1 cellular context compared by ENCODE assay signal in the genomic region with DNA sequence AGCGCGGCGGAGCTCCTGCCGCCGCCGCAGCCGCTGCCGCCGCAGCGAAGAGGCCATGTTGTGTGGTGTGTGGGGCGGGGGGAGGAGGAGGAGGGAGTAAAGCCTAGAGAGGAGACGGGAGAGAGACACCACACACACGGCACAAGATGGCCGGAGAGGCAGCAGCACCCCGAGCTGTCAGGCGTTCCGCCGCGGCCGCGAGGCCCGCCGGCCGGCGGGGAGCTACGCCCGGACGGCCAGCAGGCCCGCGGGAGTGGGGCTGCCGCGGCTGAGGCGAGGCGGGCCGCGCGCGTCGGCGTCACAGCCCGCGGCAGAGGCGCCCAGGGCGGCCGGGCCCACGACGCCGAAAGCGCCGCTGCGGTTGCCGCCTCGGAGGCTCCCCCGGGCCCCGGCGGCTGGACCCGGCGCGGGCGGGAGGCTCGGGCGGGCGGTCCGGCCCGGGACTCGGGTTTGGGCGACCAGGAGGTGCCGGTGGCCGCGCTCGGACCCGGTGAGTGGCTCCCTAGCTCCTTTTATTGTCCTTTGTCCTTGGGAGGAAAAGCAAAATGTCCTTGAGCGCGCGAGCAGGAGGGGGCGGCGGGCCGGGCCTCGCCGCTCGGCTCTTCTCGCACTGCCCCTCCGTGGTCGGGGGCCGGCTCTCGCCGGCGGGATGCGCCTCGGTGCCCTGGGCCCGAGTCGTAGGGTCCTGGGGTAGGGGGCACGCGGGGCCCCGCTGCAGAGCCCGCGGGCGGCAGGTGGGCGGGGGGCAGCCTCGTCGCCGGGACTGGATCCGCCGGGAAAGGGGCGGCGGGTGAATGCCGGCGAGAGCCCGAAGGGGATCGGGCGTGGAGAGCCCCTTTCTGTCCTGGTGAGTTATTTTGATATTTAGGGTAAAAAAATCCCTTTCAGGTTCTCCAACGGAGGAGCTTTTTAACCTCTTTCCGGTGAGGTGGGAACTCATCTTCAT.
TF ChIP-seq lines count a peak whose summit lies in the region.

No MANE protein-coding gene starts in this region.

TF ChIP-seq in GM12878, 131 proteins besides CTCF, POLR2A, EP300 and RAD21 (continued from another document):
- TF ChIP-seq REST (IDR thresholded peaks at IDR 0.05; ENCODE audit: low read depth, low read length) = peak; percentile 21; the same call in 1 of the 2 replicates
- TF ChIP-seq TARDBP (IDR thresholded peaks at IDR 0.05; ENCODE audit: borderline replicate concordance) = no peak
- no peak for TF ChIP-seq CREB1 (IDR thresholded peaks at IDR 0.05; ENCODE audit: low read depth)
- TF ChIP-seq ZZZ3 (IDR thresholded peaks at IDR 0.05; ENCODE audit: control insufficient read depth, insufficient read length, low read depth) = no peak
- no peak for TF ChIP-seq ZBTB40 (IDR thresholded peaks at IDR 0.05; ENCODE audit: borderline replicate concordance)
- peak; percentile 78 for TF ChIP-seq BACH1 (IDR thresholded peaks at IDR 0.05; ENCODE audit: borderline replicate concordance)
- TF ChIP-seq POLR2AphosphoS5 (IDR thresholded peaks at IDR 0.05; ENCODE audit: low read length) = peak; percentile 87
- TF ChIP-seq TBL1XR1 (IDR thresholded peaks at IDR 0.05; ENCODE audit: low read depth, low read length) = no peak; the same call in 1 of the 2 replicates
- TF ChIP-seq, protein P1, sequence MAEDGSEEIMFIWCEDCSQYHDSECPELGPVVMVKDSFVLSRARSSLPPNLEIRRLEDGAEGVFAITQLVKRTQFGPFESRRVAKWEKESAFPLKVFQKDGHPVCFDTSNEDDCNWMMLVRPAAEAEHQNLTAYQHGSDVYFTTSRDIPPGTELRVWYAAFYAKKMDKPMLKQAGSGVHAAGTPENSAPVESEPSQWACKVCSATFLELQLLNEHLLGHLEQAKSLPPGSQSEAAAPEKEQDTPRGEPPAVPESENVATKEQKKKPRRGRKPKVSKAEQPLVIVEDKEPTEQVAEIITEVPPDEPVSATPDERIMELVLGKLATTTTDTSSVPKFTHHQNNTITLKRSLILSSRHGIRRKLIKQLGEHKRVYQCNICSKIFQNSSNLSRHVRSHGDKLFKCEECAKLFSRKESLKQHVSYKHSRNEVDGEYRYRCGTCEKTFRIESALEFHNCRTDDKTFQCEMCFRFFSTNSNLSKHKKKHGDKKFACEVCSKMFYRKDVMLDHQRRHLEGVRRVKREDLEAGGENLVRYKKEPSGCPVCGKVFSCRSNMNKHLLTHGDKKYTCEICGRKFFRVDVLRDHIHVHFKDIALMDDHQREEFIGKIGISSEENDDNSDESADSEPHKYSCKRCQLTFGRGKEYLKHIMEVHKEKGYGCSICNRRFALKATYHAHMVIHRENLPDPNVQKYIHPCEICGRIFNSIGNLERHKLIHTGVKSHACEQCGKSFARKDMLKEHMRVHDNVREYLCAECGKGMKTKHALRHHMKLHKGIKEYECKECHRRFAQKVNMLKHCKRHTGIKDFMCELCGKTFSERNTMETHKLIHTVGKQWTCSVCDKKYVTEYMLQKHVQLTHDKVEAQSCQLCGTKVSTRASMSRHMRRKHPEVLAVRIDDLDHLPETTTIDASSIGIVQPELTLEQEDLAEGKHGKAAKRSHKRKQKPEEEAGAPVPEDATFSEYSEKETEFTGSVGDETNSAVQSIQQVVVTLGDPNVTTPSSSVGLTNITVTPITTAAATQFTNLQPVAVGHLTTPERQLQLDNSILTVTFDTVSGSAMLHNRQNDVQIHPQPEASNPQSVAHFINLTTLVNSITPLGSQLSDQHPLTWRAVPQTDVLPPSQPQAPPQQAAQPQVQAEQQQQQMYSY (CRISPR knock-in tag; IDR thresholded peaks at IDR 0.05) = no peak
- 0 out of 2 replicates have a peak, but pooled peaks have one; percentile 15 for TF ChIP-seq JUND (IDR thresholded peaks at IDR 0.05; ENCODE audit: low read depth, low read length)
- peak; percentile 43; the same call in 1 of the 2 replicates for TF ChIP-seq ELK1 (IDR thresholded peaks at IDR 0.05; ENCODE audit: low read depth, low read length)
- TF ChIP-seq NFXL1 (IDR thresholded peaks at IDR 0.05; ENCODE audit: borderline replicate concordance) = no peak
- peak; percentile 97 for TF ChIP-seq YY1 (IDR thresholded peaks at IDR 0.05; ENCODE audit: low read depth, low read length)
- no peak; the same call in 1 of the 2 replicates for TF ChIP-seq RB1 (IDR thresholded peaks at IDR 0.05; ENCODE audit: borderline replicate concordance)
- TF ChIP-seq, protein P2, sequence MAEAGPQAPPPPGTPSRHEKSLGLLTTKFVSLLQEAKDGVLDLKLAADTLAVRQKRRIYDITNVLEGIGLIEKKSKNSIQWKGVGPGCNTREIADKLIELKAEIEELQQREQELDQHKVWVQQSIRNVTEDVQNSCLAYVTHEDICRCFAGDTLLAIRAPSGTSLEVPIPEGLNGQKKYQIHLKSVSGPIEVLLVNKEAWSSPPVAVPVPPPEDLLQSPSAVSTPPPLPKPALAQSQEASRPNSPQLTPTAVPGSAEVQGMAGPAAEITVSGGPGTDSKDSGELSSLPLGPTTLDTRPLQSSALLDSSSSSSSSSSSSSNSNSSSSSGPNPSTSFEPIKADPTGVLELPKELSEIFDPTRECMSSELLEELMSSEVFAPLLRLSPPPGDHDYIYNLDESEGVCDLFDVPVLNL (IDR thresholded peaks at IDR 0.05; ENCODE audit: low read depth, low read length) = 0 out of 2 replicates have a peak, but pooled peaks have one; percentile 30
- TF ChIP-seq IKZF1 (conservative IDR thresholded peaks at IDR 0.05) = peak; percentile 65; the same call in 1 of the 2 replicates
- no peak for TF ChIP-seq SMAD1 (IDR thresholded peaks at IDR 0.05; ENCODE audit: low read depth, partially characterized antibody)
- TF ChIP-seq BMI1 (IDR thresholded peaks at IDR 0.05; ENCODE audit: borderline replicate concordance) = no peak
- TF ChIP-seq EGR1 (IDR thresholded peaks at IDR 0.05; ENCODE audit: borderline replicate concordance in 1 of 2, low read depth in 2 of 2, low read length in 2 of 2) = no peak; a peak in 1 of 3 replicates
- TF ChIP-seq, protein P3, sequence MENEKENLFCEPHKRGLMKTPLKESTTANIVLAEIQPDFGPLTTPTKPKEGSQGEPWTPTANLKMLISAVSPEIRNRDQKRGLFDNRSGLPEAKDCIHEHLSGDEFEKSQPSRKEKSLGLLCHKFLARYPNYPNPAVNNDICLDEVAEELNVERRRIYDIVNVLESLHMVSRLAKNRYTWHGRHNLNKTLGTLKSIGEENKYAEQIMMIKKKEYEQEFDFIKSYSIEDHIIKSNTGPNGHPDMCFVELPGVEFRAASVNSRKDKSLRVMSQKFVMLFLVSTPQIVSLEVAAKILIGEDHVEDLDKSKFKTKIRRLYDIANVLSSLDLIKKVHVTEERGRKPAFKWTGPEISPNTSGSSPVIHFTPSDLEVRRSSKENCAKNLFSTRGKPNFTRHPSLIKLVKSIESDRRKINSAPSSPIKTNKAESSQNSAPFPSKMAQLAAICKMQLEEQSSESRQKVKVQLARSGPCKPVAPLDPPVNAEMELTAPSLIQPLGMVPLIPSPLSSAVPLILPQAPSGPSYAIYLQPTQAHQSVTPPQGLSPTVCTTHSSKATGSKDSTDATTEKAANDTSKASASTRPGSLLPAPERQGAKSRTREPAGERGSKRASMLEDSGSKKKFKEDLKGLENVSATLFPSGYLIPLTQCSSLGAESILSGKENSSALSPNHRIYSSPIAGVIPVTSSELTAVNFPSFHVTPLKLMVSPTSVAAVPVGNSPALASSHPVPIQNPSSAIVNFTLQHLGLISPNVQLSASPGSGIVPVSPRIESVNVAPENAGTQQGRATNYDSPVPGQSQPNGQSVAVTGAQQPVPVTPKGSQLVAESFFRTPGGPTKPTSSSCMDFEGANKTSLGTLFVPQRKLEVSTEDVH (IDR thresholded peaks at IDR 0.05; ENCODE audit: low read depth, partially characterized antibody) = no peak
- TF ChIP-seq, protein P4, sequence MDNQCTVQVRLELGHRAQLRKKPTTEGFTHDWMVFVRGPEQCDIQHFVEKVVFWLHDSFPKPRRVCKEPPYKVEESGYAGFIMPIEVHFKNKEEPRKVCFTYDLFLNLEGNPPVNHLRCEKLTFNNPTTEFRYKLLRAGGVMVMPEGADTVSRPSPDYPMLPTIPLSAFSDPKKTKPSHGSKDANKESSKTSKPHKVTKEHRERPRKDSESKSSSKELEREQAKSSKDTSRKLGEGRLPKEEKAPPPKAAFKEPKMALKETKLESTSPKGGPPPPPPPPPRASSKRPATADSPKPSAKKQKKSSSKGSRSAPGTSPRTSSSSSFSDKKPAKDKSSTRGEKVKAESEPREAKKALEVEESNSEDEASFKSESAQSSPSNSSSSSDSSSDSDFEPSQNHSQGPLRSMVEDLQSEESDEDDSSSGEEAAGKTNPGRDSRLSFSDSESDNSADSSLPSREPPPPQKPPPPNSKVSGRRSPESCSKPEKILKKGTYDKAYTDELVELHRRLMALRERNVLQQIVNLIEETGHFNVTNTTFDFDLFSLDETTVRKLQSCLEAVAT (IDR thresholded peaks at IDR 0.05) = peak; percentile 9; the same call in 1 of the 2 replicates
- peak; percentile 26; the same call in 1 of the 2 replicates for TF ChIP-seq CHD1 (IDR thresholded peaks at IDR 0.05; ENCODE audit: low read depth, low read length)
